Comparison of ENCODE assay signal across 17 cellular contexts in the genomic region with DNA sequence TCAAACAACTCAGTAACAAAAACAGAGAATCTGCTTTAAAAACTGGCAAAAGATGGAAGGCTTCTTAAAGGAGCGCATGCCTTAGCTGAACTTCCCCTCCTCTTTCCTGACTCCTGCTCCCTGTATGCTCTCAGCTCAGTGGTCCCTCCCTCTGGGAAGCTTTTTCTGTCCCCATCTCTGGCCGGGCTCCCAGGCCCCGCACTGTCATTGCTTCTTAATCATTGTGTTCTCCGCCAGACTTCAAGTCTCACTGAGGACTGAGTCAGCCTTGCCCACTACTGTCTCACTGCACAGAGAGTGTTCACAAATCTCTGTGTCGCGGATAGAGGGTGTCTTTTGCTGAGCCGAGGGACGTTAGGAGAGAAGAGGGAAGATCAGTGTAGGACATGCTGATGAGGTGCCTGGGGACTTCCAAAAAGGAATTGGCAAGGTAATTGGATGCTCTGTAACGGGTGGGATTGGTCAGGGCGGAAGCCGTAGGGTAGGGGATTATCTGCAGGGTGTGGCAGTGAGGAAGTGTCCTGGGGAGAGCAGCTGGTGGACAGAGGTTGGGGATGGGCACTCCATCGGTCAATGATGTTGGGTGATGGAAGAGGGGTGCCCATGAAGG. TPM values are rescaled to one million over a fixed set of nuclear protein-coding genes. Genes with fewer than 3 reads are reported as not detected.
DNase-seq lines count a peak whose midpoint lies in the region; ATAC-seq and TF ChIP-seq lines count a peak whose summit lies in the region.
"Had no signal": no experiment of that assay in that cellular context is flagged by ENCODE, and none has a peak within 500 bp of the region (broad histone marks: within the 10 kb centered on the region; RNA-seq: fewer than 3 reads in every experiment).

No MANE protein-coding gene starts in this region.

- H4K91ac ChIP-seq in IMR-90 (ENCODE audit: insufficient read depth, low read depth, low read length) = no peak overlapping the region
- no peak overlapping the region for H4K91ac ChIP-seq in neuronal stem cell (ENCODE audit: low read depth, low read length, poor library complexity)

- BruUV-seq in IMR-90 (replicated peaks; lab: Mats Ljungman, UMichigan) = no TSS peak

- H3K27ac ChIP-seq in IMR-90 (ENCODE audit: insufficient read depth, low read length) = no peak overlapping the region
- no peak overlapping the region for H3K27ac ChIP-seq in endodermal cell (ENCODE audit: low read depth, low read length)
- H3K27ac ChIP-seq in neuronal stem cell (replicated peaks; ENCODE audit: low read length) = no peak overlapping the region
- H3K27ac ChIP-seq in WERI-Rb-1 = no peak overlapping the region
- H3K27ac ChIP-seq: SJCRH30, upper lobe of left lung had no signal

- no peak overlapping the region for H3K4ac ChIP-seq in IMR-90 (ENCODE audit: low read depth, low read length)
- H3K4ac ChIP-seq in neuronal stem cell (ENCODE audit: low read length) = no peak overlapping the region

- POLR2A ChIA-PET in IMR-90 (lab: Charles Lee; ENCODE audit: unreplicated experiment) = no interaction called here

- H3K79me1 ChIP-seq in IMR-90 (ENCODE audit: low read depth in 1 of 2, low read length in 2 of 2) (no peaks in the 10 kb centered on the region), neuronal stem cell (ENCODE audit: low read depth, low read length) (no peaks in the 10 kb centered on the region)

- H2AK5ac ChIP-seq in IMR-90 (ENCODE audit: low read depth, low read length) (no peak overlapping the region), neuronal stem cell (ENCODE audit: low read depth, low read length) (peak overlapping the region; percentile 19)

- H3K9me3 ChIP-seq in IMR-90 (ENCODE audit: control insufficient read depth, insufficient read depth, low read length) (no peaks in the 10 kb centered on the region), endodermal cell (ENCODE audit: control insufficient read depth, low read length) (no peaks in the 10 kb centered on the region), neuronal stem cell (replicated peaks in 1 of 2; ENCODE audit: control insufficient read depth in 2 of 2, insufficient read depth in 1 of 2, low read depth in 1 of 2, low read length in 2 of 2) (no peaks in the 10 kb centered on the region), WERI-Rb-1 (ENCODE audit: severe bottlenecking) (peaks cover 2% of the 10 kb centered on the region)
- H3K9me3 ChIP-seq: SJCRH30, upper lobe of left lung had no signal

- H4K8ac ChIP-seq in IMR-90 (ENCODE audit: low read depth in 2 of 2, low read length in 2 of 2) (no peak overlapping the region), neuronal stem cell (ENCODE audit: low read depth, low read length) (no peak overlapping the region)

- H3K4me3 ChIP-seq in IMR-90 (ENCODE audit: insufficient read depth, low read depth, low read length) (no peak overlapping the region), endodermal cell (ENCODE audit: low read length) (no peak overlapping the region), neuronal stem cell (ENCODE audit: low read length in 2 of 2) (no peak overlapping the region), WERI-Rb-1 (ENCODE audit: low read depth, low read length) (no peak overlapping the region)
- H3K4me3 ChIP-seq: SJCRH30, upper lobe of left lung had no signal

- H3K27ac Mint-ChIP-seq in endodermal cell = no peak overlapping the region
- H3K27ac Mint-ChIP-seq: activated naive CD8-positive, alpha-beta T cell; activated T-cell treated with anti-CD3 and anti-CD28 coated beads, Interleukin-2, amount 50 U/mL, for 24 hours had no signal

- H3K27me3 ChIP-seq in IMR-90 (ENCODE audit: control insufficient read depth, insufficient read depth, low read length) = 0 out of 2 replicates have a peak, but pooled peaks cover 2% of the 10 kb centered on the region
- no peaks in the 10 kb centered on the region for H3K27me3 ChIP-seq in endodermal cell (ENCODE audit: control insufficient read depth, insufficient read depth, low read length, poor library complexity, severe bottlenecking)
- H3K27me3 ChIP-seq in neuronal stem cell (ENCODE audit: control insufficient read depth in 3 of 3, insufficient read depth in 3 of 3, low read depth in 1 of 3, low read length in 3 of 3) = peaks cover 0 to 14% (median 0%) of the 10 kb centered on the region in 3 experiments
- H3K27me3 ChIP-seq in WERI-Rb-1 (ENCODE audit: insufficient read depth, low read depth, severe bottlenecking) = no peaks in the 10 kb centered on the region
- H3K27me3 ChIP-seq: upper lobe of left lung had no signal

- H3K56ac ChIP-seq in IMR-90 (ENCODE audit: extremely low read depth, insufficient read depth, low read length) = no peak overlapping the region

- no peak for TF ChIP-seq RAD21 in IMR-90 (IDR thresholded peaks at IDR 0.05; ENCODE audit: low read length)

- in situ Hi-C loops in IMR-90 (cut with MboI; ENCODE audit: low sequenced_read_pairs) (no loop called here), KBM-7 (cut with MboI; ENCODE audit: low pct_unique_long_range_greater_than_20kb, low sequenced_read_pairs) (no loop called here)

- no peak overlapping the region for H2BK12ac ChIP-seq in neuronal stem cell (ENCODE audit: low read length)

- H3K4me1 ChIP-seq in IMR-90 (ENCODE audit: control insufficient read depth, insufficient read depth, low read length) (no peaks in the 10 kb centered on the region), endodermal cell (ENCODE audit: control insufficient read depth, insufficient read depth, low read length) (no peaks in the 10 kb centered on the region), neuronal stem cell (ENCODE audit: control insufficient read depth in 2 of 2, insufficient read depth in 1 of 2, low read depth in 1 of 2, low read length in 2 of 2) (peaks cover 0 to 6% of the 10 kb centered on the region in 2 donors)

- H3K27me3 Mint-ChIP-seq in endodermal cell (ENCODE audit: insufficient read depth) = no peaks in the 10 kb centered on the region
- H3K27me3 Mint-ChIP-seq: activated naive CD8-positive, alpha-beta T cell; activated T-cell treated with anti-CD3 and anti-CD28 coated beads, Interleukin-2, amount 50 U/mL, for 24 hours had no signal

- H3K18ac ChIP-seq in IMR-90 (ENCODE audit: low read depth, low read length) = no peak overlapping the region
- H3K18ac ChIP-seq in neuronal stem cell (ENCODE audit: low read length) = no peak overlapping the region

- no peaks in the 10 kb centered on the region for H3K36me3 ChIP-seq in IMR-90 (ENCODE audit: control insufficient read depth, insufficient read depth, low read length)
- H3K36me3 ChIP-seq in endodermal cell (ENCODE audit: control insufficient read depth, insufficient read depth, low read length) = no peaks in the 10 kb centered on the region
- H3K36me3 ChIP-seq in neuronal stem cell (replicated peaks in 1 of 2; ENCODE audit: control insufficient read depth in 2 of 2, insufficient read depth in 2 of 2, low read length in 2 of 2) = no peaks in the 10 kb centered on the region
- H3K36me3 ChIP-seq in WERI-Rb-1 = no peaks in the 10 kb centered on the region
- H3K36me3 ChIP-seq: SJCRH30, upper lobe of left lung had no signal

- no peak overlapping the region for H2BK15ac ChIP-seq in IMR-90 (ENCODE audit: low read depth, low read length)
- H2BK15ac ChIP-seq in neuronal stem cell (ENCODE audit: low read length) = no peak overlapping the region

- no peak overlapping the region for H4K5ac ChIP-seq in IMR-90 (ENCODE audit: low read depth, low read length)

- dilution Hi-C loops in IMR-90 (cut with HindIII; ENCODE audit: low sequenced_read_pairs, unreplicated experiment) = no loop called here

- H2BK120ac ChIP-seq in IMR-90 (ENCODE audit: low read depth, low read length) (no peak overlapping the region), neuronal stem cell (ENCODE audit: low read depth, low read length) (no peak overlapping the region)

- no peaks in the 10 kb centered on the region for H3K9me3 Mint-ChIP-seq in endodermal cell
- H3K9me3 Mint-ChIP-seq: activated T-cell treated with anti-CD3 and anti-CD28 coated beads, Interleukin-2, amount 50 U/mL, for 24 hours had no signal

- TF ChIP-seq CTCF in IMR-90 (conservative IDR thresholded peaks at IDR 0.05; ENCODE audit: low read depth, low read length) = no peak
- no peak for TF ChIP-seq CTCF in endodermal cell (conservative IDR thresholded peaks at IDR 0.05)
- TF ChIP-seq CTCF in WERI-Rb-1 (IDR thresholded peaks at IDR 0.05; ENCODE audit: low read depth, low read length) = no peak

- H3K23ac ChIP-seq in IMR-90 (ENCODE audit: low read depth, low read length) = no peak overlapping the region
- H3K23ac ChIP-seq in neuronal stem cell (ENCODE audit: low read depth, low read length, poor library complexity) = no peak overlapping the region

- H3K4me1 Mint-ChIP-seq in endodermal cell = peaks cover 34% of the 10 kb centered on the region

- peak; percentile 68 for ATAC-seq in IMR-90 (ENCODE audit: low read depth)
- no peak for ATAC-seq in GM21515 (IDR thresholded peaks at IDR 0.05; ENCODE audit: unreplicated experiment)

- H3K36me3 Mint-ChIP-seq in endodermal cell (ENCODE audit: low read depth) = no peaks in the 10 kb centered on the region
- H3K36me3 Mint-ChIP-seq: activated naive CD8-positive, alpha-beta T cell had no signal

- H2BK5ac ChIP-seq in IMR-90 (ENCODE audit: low read depth, low read length, poor library complexity, severe bottlenecking) (no peak overlapping the region), neuronal stem cell (ENCODE audit: low read length) (no peak overlapping the region)

- intact Hi-C loops in IMR-90 (cut with micrococcal nuclease) = no loop called here

- 0 out of 2 replicates have a peak, but pooled peaks cover 2% of the 10 kb centered on the region for H3K9me1 ChIP-seq in IMR-90 (ENCODE audit: insufficient read depth, low read length)

- H3K9ac ChIP-seq in IMR-90 (ENCODE audit: low read depth, low read length) (no peak overlapping the region), endodermal cell (ENCODE audit: extremely low read depth, low read length, poor library complexity, severe bottlenecking) (no peak overlapping the region), neuronal stem cell (ENCODE audit: low read depth, low read length, poor library complexity) (no peak overlapping the region)

- H2AK9ac ChIP-seq in IMR-90 (replicated peaks; ENCODE audit: low read depth, low read length, poor library complexity) = no peak overlapping the region

- no peak for TF ChIP-seq POLR2A in IMR-90 (IDR thresholded peaks at IDR 0.05; ENCODE audit: low read depth, low read length)

- H2AFZ ChIP-seq in IMR-90 (replicated peaks; ENCODE audit: low read length, poor library complexity) (peak overlapping the region; percentile 0), neuronal stem cell (ENCODE audit: low read length) (no peak overlapping the region)

- H4K20me1 ChIP-seq in IMR-90 (ENCODE audit: insufficient read depth, low read length) = no peaks in the 10 kb centered on the region

- H3K4me2 ChIP-seq in IMR-90 (ENCODE audit: low read depth, low read length) = no peak overlapping the region
- no peak overlapping the region for H3K4me2 ChIP-seq in neuronal stem cell (ENCODE audit: insufficient read depth, low read length, poor library complexity, severe bottlenecking)

- H3K4me3 Mint-ChIP-seq in endodermal cell = peak overlapping the region; percentile 9
- H3K4me3 Mint-ChIP-seq: activated naive CD8-positive, alpha-beta T cell; activated T-cell treated with anti-CD3 and anti-CD28 coated beads, Interleukin-2, amount 50 U/mL, for 24 hours had no signal

- DNase-seq in Ammon's horn (ENCODE audit: low spot score) = peak; percentile 36
- DNase-seq in IMR-90 = peak; percentile 22
- no peak for DNase-seq in endodermal cell
- no peak for DNase-seq in neuronal stem cell (ENCODE audit: low spot score)
- no peak for DNase-seq in NCI-H748 treated with DMSO at 0.1 percent for 48 hours (lab: John Stamatoyannopoulos, UW)
- no peak for DNase-seq in KBM-7
- DNase-seq in WERI-Rb-1 = no peak
- DNase-seq: activated CD4-positive, alpha-beta T cell treated with anti-CD3 and anti-CD28 coated beads for 4 hours; activated T-cell treated with anti-CD3 and anti-CD28 coated beads, Interleukin-2, amount 50 U/mL, for 24 hours; DMS 273 treated with DMSO at 0.1 percent for 48 hours; effector CD8-positive, alpha-beta T cell; NCI-H1694; stimulated activated naive CD4-positive, alpha-beta T cell had no signal

- H2BK20ac ChIP-seq in IMR-90 (ENCODE audit: low read depth, low read length) = no peak overlapping the region

- CTCF ChIA-PET in IMR-90 (lab: Yijun Ruan, JAX) = no interaction called here

- H3K14ac ChIP-seq in IMR-90 (replicated peaks; ENCODE audit: low read depth, low read length) = no peak overlapping the region
- H3K14ac ChIP-seq in neuronal stem cell (ENCODE audit: low read length) = peak overlapping the region; percentile 14

- 37% methylated on average over 8 of the region's 12 CpGs; no CpG with 5 or more reads in 1 of the 2 experiments for WGBS in IMR-90 (ENCODE audit: extremely low coverage in 2 of 2, insufficient read length in 1 of 2), 2 experiments
- WGBS in endodermal cell (ENCODE audit: insufficient coverage in 1 of 2, insufficient read length in 1 of 2), 2 experiments = 85 to 89% methylated on average over 12 of the region's 12 CpGs
- no CpG with 5 or more reads among the region's 12 CpGs for WGBS in neuronal stem cell (ENCODE audit: extremely low coverage in 2 of 2, insufficient read length in 2 of 2, insufficient replicate concordance in 1 of 2), 2 donors

RNA-seq across cellular contexts. Expression of gene TOGARAM2, which starts 16.2 kb away (rescaled TPM):
- total RNA-seq in IMR-90 (2012; rRNA removed) = under 0.01 and 0.28 TPM in 2 replicates
- polyA plus RNA-seq in IMR-90 (2012; rRNA removed) = 0.32 and 0.38 TPM in 2 replicates
- 0.21 and 0.29 TPM in 2 replicates for polyA plus RNA-seq in IMR-90 (2012; cell fraction: cytosol; rRNA removed)
- polyA plus RNA-seq in IMR-90 (2012; cell fraction: nucleus; rRNA removed; ENCODE audit: low replicate concordance) = 2.2 and 2.7 TPM in 2 replicates
- 1 to 10 TPM in 1 of 2 donors, under 1 TPM in 1; 0.86 to 4.2 TPM for total RNA-seq in endodermal cell
- polyA plus RNA-seq in endodermal cell (2013, experiment 1 of 2) = 0.43 TPM
- 0.50 TPM for polyA plus RNA-seq in endodermal cell (2013, experiment 2 of 2)
- polyA plus RNA-seq in neuronal stem cell (2013, experiment 1 of 2) = 0.06 TPM
- polyA plus RNA-seq in neuronal stem cell (2013, experiment 2 of 2) = 0.06 TPM

Comparison
In these comparisons a context has a peak if more than half of its experiments do, and no peak if none do; other contexts are left out.
1. DNase-seq: peak in Ammon's horn (single experiment) and IMR-90 (single experiment); none in endodermal cell (single experiment), neuronal stem cell (single experiment), NCI-H748 treated with DMSO at 0.1 percent for 48 hours (single experiment), KBM-7 (single experiment) and WERI-Rb-1 (single experiment).